8 cellular contexts compared by ENCODE assay signal in the genomic region with DNA sequence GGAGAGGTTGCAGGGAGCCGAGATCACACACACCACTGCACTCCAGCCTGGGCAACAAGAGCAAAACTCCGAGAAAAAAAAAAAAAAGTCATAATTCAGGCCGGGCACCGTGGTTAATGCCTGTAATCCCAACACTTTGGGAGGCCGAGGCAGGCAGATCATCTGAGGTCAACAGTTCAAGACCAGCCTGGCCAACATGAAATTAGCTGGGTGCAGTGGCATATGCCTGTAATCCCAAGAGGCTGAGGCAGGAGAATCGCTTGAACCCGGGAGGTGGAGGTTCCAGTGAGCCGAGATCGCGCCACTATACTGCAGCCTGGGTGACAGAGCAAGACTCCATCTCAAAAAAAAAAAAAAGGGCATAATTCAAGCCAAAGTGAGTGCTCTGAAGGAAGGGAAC. TPM values are rescaled to one million over a fixed set of nuclear protein-coding genes. Genes with fewer than 3 reads are reported as not detected.
A peak's percentile ranks its signal among the peaks of the same experiment; 100 is the strongest.
DNase-seq lines count a peak whose midpoint lies in the region; ATAC-seq, FAIRE-seq and TF ChIP-seq lines count a peak whose summit lies in the region.
"Not testable (repeated sequence)": the region's sequence is repeated elsewhere in the genome, so short reads cannot be mapped to it uniquely, and the experiment has no call there.

No MANE protein-coding gene starts in this region.

- H3K9me1 ChIP-seq in K562 (ENCODE audit: control insufficient read depth, insufficient read depth, low read length) = not testable (repeated sequence)

- H3K27ac Mint-ChIP-seq in CD4-positive, alpha-beta memory T cell = peak overlapping the region; percentile 74 to 100 (median 98)
- H3K27ac Mint-ChIP-seq in HFFc6 = peak overlapping the region; percentile 64
- H3K27ac Mint-ChIP-seq in activated T-cell treated with anti-CD3 and anti-CD28 coated beads, Interleukin-2, amount 50 U/mL, for 24 hours = peak overlapping the region; percentile 99

- 82% methylated on average over 8 of the region's 10 CpGs for WGBS in K562 (ENCODE audit: insufficient coverage, low coverage, missing lambda C conversion rate)
- 88% methylated on average over 10 of the region's 10 CpGs for WGBS in suprapubic skin

- POLR2A ChIA-PET in CD4-positive, alpha-beta memory T cell (lab: Charles Lee; ENCODE audit: partially characterized antibody) = interaction anchor here (0.9 to 1.4 kb wide), 2 partner anchors 50 to 93 kb away, joined by 3 to 4 read pairs; no protein-coding TSS in a partner anchor
- POLR2A ChIA-PET in K562 (lab: Yijun Ruan, JAX) = interaction anchor here (0.9 to 1.2 kb wide), 3 partner anchors 8 to 92 kb away, joined by 3 to 4 read pairs (median 3); no protein-coding TSS in a partner anchor

- not testable (repeated sequence) for H3K9me2 ChIP-seq in neural cell (ENCODE audit: insufficient read depth, low read length)

- TF ChIP-seq RAD21 in K562 (CRISPR knock-in tag; conservative IDR thresholded peaks at IDR 0.05 in 1 of 2, IDR thresholded peaks at IDR 0.05 in 1 of 2); neural cell (conservative IDR thresholded peaks at IDR 0.05): not testable (repeated sequence)

- TF ChIP-seq POLR2A in K562 (conservative IDR thresholded peaks at IDR 0.05); suprapubic skin (IDR thresholded peaks at IDR 0.05): not testable (repeated sequence)

- peak overlapping the region; percentile 100 for H3K4me2 ChIP-seq in K562 (ENCODE audit: insufficient read depth, low read length)
- H3K4me2 ChIP-seq in neural cell (ENCODE audit: low read length) = not testable (repeated sequence)

- peaks cover 34% of the 10 kb centered on the region for H3K36me3 ChIP-seq in CD4-positive, alpha-beta memory T cell (ENCODE audit: insufficient read depth, low read length)
- H3K36me3 ChIP-seq in RWPE2 (ENCODE audit: low read depth) (peaks cover 59% of the 10 kb centered on the region), K562 (ENCODE audit: control insufficient read depth, insufficient read depth, low read length) (peaks cover 61% of the 10 kb centered on the region), iPS-15b (ENCODE audit: control insufficient read depth, insufficient read depth, low read length) (peaks cover 16% of the 10 kb centered on the region), suprapubic skin (peaks cover 39% of the 10 kb centered on the region)
- H3K36me3 ChIP-seq in neural cell (ENCODE audit: insufficient read depth, low read length) = not testable (repeated sequence)

- H3K9me3 ChIP-seq in CD4-positive, alpha-beta memory T cell (ENCODE audit: control insufficient read depth in 1 of 2, low read length in 2 of 2); RWPE2 (ENCODE audit: severe bottlenecking); K562 (replicated peaks; ENCODE audit: control insufficient read depth, insufficient read depth, low read depth, low read length); iPS-15b (ENCODE audit: control insufficient read depth, insufficient read depth, low read length); neural cell (ENCODE audit: low read length); suprapubic skin: not testable (repeated sequence)

- not testable (repeated sequence) for TF ChIP-seq EP300 in K562 (IDR thresholded peaks at IDR 0.05; ENCODE audit: low read length); neural cell (conservative IDR thresholded peaks at IDR 0.05; ENCODE audit: poor library complexity, severe bottlenecking); suprapubic skin (IDR thresholded peaks at IDR 0.05)

- BruUV-seq in K562 (replicated peaks; lab: Mats Ljungman, UMichigan) = not testable (repeated sequence)

- not testable (repeated sequence) for H3F3A ChIP-seq in neural cell (ENCODE audit: insufficient read depth, low read length, poor library complexity, severe bottlenecking)

- H3K27ac ChIP-seq in CD4-positive, alpha-beta memory T cell (ENCODE audit: low read depth, low read length) = peak overlapping the region; percentile 84
- H3K27ac ChIP-seq in RWPE2 (ENCODE audit: poor library complexity, severe bottlenecking) = peak overlapping the region; percentile 65
- H3K27ac ChIP-seq in K562 (ENCODE audit: extremely low read depth, low read depth, low read length) = peak overlapping the region; percentile 55
- not testable (repeated sequence) for H3K27ac ChIP-seq in neural cell (ENCODE audit: low read length); suprapubic skin

- not testable (repeated sequence) for H3K4me3 ChIP-seq in CD4-positive, alpha-beta memory T cell (ENCODE audit: low read length in 2 of 2); RWPE2 (ENCODE audit: severe bottlenecking)
- H3K4me3 ChIP-seq in K562 (peak overlapping the region; percentile 83), iPS-15b (ENCODE audit: low read depth, low read length) (peak overlapping the region; percentile 8), neural cell (ENCODE audit: low read length) (peak overlapping the region; percentile 77), suprapubic skin (peak overlapping the region; percentile 88)

- FAIRE-seq in K562 (lab: Jason Lieb, UNC) = not testable (repeated sequence)

- TF ChIP-seq CTCF in HFFc6 (IDR thresholded peaks at IDR 0.05); RWPE2 (IDR thresholded peaks at IDR 0.05; ENCODE audit: poor library complexity, severe bottlenecking); K562 (IDR thresholded peaks at IDR 0.05 in 2 of 3, conservative IDR thresholded peaks at IDR 0.05 in 1 of 3; ENCODE audit: insufficient read depth in 2 of 3, low read depth in 1 of 3, low read length in 3 of 3); neural cell (IDR thresholded peaks at IDR 0.05; ENCODE audit: poor library complexity, severe bottlenecking); suprapubic skin (IDR thresholded peaks at IDR 0.05): not testable (repeated sequence)

- H3K79me2 ChIP-seq in K562 (ENCODE audit: control insufficient read depth, insufficient read depth, low read length) = peaks cover 44% of the 10 kb centered on the region
- not testable (repeated sequence) for H3K79me2 ChIP-seq in neural cell (replicated peaks; ENCODE audit: insufficient read depth, low read length)

- H3K4me1 Mint-ChIP-seq in CD4-positive, alpha-beta memory T cell = peaks cover 25 to 58% (median 40%) of the 10 kb centered on the region in 4 donors
- peaks cover 34% of the 10 kb centered on the region for H3K4me1 Mint-ChIP-seq in HFFc6 (ENCODE audit: low read depth)
- peaks cover 69% of the 10 kb centered on the region for H3K4me1 Mint-ChIP-seq in activated T-cell treated with anti-CD3 and anti-CD28 coated beads, Interleukin-2, amount 50 U/mL, for 24 hours (ENCODE audit: low read depth)

- ATAC-seq in RWPE2 (ENCODE audit: low read depth); K562: not testable (repeated sequence)

- in situ Hi-C loops in K562 (cut with MboI) = loop anchor here (5.0 kb wide), 1 partner anchor 157 kb away; no protein-coding TSS in a partner anchor

- H3K4me1 ChIP-seq in CD4-positive, alpha-beta memory T cell (ENCODE audit: insufficient read depth, low read length) = peaks cover 35% of the 10 kb centered on the region
- not testable (repeated sequence) for H3K4me1 ChIP-seq in RWPE2 (ENCODE audit: insufficient read depth, poor library complexity, severe bottlenecking); iPS-15b (ENCODE audit: control insufficient read depth, insufficient read depth, low read length)
- H3K4me1 ChIP-seq in K562 (replicated peaks in 1 of 2; ENCODE audit: control insufficient read depth in 2 of 2, insufficient read depth in 2 of 2, low read length in 2 of 2) (peaks cover 14 to 18% of the 10 kb centered on the region in 2 experiments; a peak in 4 of 5 replicates), suprapubic skin (peaks cover 45% of the 10 kb centered on the region)

- not testable (repeated sequence) for DNase-seq in CD4-positive, alpha-beta memory T cell; HFFc6; RWPE2 (ENCODE audit: low spot score); activated T-cell treated with anti-CD3 and anti-CD28 coated beads, Interleukin-2, amount 50 U/mL, for 24 hours; K562 (ENCODE audit: extremely low read depth in 1 of 4, low spot score in 3 of 4); suprapubic skin (ENCODE audit: low spot score in 2 of 2)

- peak overlapping the region; percentile 7 to 100 (median 94) for H3K4me3 Mint-ChIP-seq in CD4-positive, alpha-beta memory T cell
- peak overlapping the region; percentile 98 for H3K4me3 Mint-ChIP-seq in HFFc6
- peak overlapping the region; percentile 97 for H3K4me3 Mint-ChIP-seq in activated T-cell treated with anti-CD3 and anti-CD28 coated beads, Interleukin-2, amount 50 U/mL, for 24 hours

- not testable (repeated sequence) for H2AFZ ChIP-seq in K562 (ENCODE audit: low read depth, low read length); neural cell (ENCODE audit: low read depth, low read length)

- H3K27me3 Mint-ChIP-seq in CD4-positive, alpha-beta memory T cell; HFFc6 (ENCODE audit: insufficient read depth); activated T-cell treated with anti-CD3 and anti-CD28 coated beads, Interleukin-2, amount 50 U/mL, for 24 hours: not testable (repeated sequence)

- not testable (repeated sequence) for H4K20me1 ChIP-seq in K562 (replicated peaks; ENCODE audit: control insufficient read depth, insufficient read depth, low read length); neural cell (ENCODE audit: insufficient read depth)

- H3K27me3 ChIP-seq in CD4-positive, alpha-beta memory T cell (ENCODE audit: insufficient read depth, low read length); RWPE2 (ENCODE audit: insufficient read depth, poor library complexity, severe bottlenecking); K562 (ENCODE audit: control insufficient read depth in 2 of 2, insufficient read depth in 2 of 2, low read length in 2 of 2); iPS-15b (ENCODE audit: control insufficient read depth, insufficient read depth, low read length); neural cell (ENCODE audit: insufficient read depth, low read depth, low read length); suprapubic skin: not testable (repeated sequence)

- H3K36me3 Mint-ChIP-seq in CD4-positive, alpha-beta memory T cell = peaks cover 24 to 43% of the 10 kb centered on the region in 2 donors
- H3K36me3 Mint-ChIP-seq in HFFc6 (ENCODE audit: low read depth) = peaks cover 26% of the 10 kb centered on the region
- H3K36me3 Mint-ChIP-seq in activated T-cell treated with anti-CD3 and anti-CD28 coated beads, Interleukin-2, amount 50 U/mL, for 24 hours (ENCODE audit: low read depth) = peaks cover 67% of the 10 kb centered on the region

- not testable (repeated sequence) for H3K9me3 Mint-ChIP-seq in CD4-positive, alpha-beta memory T cell; HFFc6; activated T-cell treated with anti-CD3 and anti-CD28 coated beads, Interleukin-2, amount 50 U/mL, for 24 hours

- intact Hi-C loops in CD4-positive, alpha-beta memory T cell (cut with micrococcal nuclease) = not testable (repeated sequence)
- intact Hi-C loops in K562 (cut with micrococcal nuclease) = loop anchor here (2.0 to 5.0 kb wide), 4 partner anchors 19 to 78 kb away; a partner anchor contains a TSS

- CTCF ChIA-PET in CD4-positive, alpha-beta memory T cell (lab: Charles Lee; ENCODE audit: partially characterized antibody) = interaction anchor here (1.9 kb wide), 1 partner anchor 8 kb away, joined by 8 read pairs; no protein-coding TSS in a partner anchor
- CTCF ChIA-PET in K562 (lab: Yijun Ruan, JAX; ENCODE audit: low intra/inter-chr PET ratio) = not testable (repeated sequence)

- H3K9ac ChIP-seq in K562 (ENCODE audit: insufficient read depth in 1 of 2, low read depth in 2 of 2, low read length in 2 of 2) = peak overlapping the region; percentile 82 to 100; a peak in 2 of 4 replicates
- not testable (repeated sequence) for H3K9ac ChIP-seq in iPS-15b (ENCODE audit: low read depth, low read length); neural cell (ENCODE audit: low read length)

RNA-seq across cellular contexts. Expression of a gene that starts 50.8 kb away (rescaled TPM):
- total RNA-seq in CD4-positive, alpha-beta memory T cell = 10 to 100 TPM; 35.0 to 35.5 TPM
- polyA plus RNA-seq in CD4-positive, alpha-beta memory T cell = 10 to 100 TPM in 1 of 2 donors, 1 to 10 TPM in 1; 8.9 to 16.8 TPM
- 10 to 100 TPM; 63.0 to 91.4 (median 75.0) TPM for total RNA-seq in HFFc6 (2021; fragmentation: NEBNext Ultra II Directional; extraction: Animal tissue kit (Norgen Biotek cat#: 25700))
- total RNA-seq in K562 (2011; cell fraction: chromatin; rRNA removed; ENCODE audit: low replicate concordance) = 109 and 129 TPM in 2 replicates
- 35.9 and 51.7 TPM in 2 replicates for total RNA-seq in K562 (2011; cell fraction: nucleolus; rRNA removed)
- 51.8 and 54.6 TPM in 2 replicates for total RNA-seq in K562 (2011; cell fraction: nucleoplasm; rRNA removed)
- total RNA-seq in K562 (2014; rRNA removed) (10.9 and 14.8 TPM in 2 replicates), K562 (2014; rRNA removed; fragmentation: Illumina TruSeq; extraction: Trizol) (14.0 and 14.5 TPM in 2 replicates), K562 (2015; rRNA removed; fragmentation: Illumina TruSeq; extraction: Trizol) (14.8 and 15.2 TPM in 2 replicates), K562 (2021) (38.4 and 39.7 TPM in 2 replicates), suprapubic skin (10 to 100 TPM; 35.5 to 87.3 (median 51.6) TPM)
- polyA plus RNA-seq in K562 (2011; rRNA removed) (20.6 and 33.1 TPM in 2 replicates), K562 (2014; fragmentation: Illumina TruSeq; extraction: Trizol) (27.0 and 27.6 TPM in 2 replicates), K562 (2014; fragmentation: Nextera tagmentation; extraction: Ambion mirVana) (1 to 10 TPM; 3.1 to 4.1 TPM), K562 (2014; rRNA removed) (16.3 and 16.7 TPM in 2 replicates), neural cell (40.4 and 49.7 TPM in 2 replicates)
- 15.2 and 43.7 TPM in 2 replicates for polyA plus RNA-seq in K562 (2011; cell fraction: cytosol; rRNA removed)
- 28.8 and 53.9 TPM in 2 replicates for polyA plus RNA-seq in K562 (2011; cell fraction: nucleus; rRNA removed)
- 25.9 and 29.6 TPM in 2 replicates for polyA plus RNA-seq in K562 (2012)
- 37.5 and 51.6 TPM in 2 replicates for polyA minus RNA-seq in K562 (2011; rRNA and poly(A)+ RNA removed)
- 29.5 and 45.5 TPM in 2 replicates for polyA minus RNA-seq in K562 (2011; cell fraction: cytosol; rRNA and poly(A)+ RNA removed)
- 18.3 and 26.1 TPM in 2 replicates for polyA minus RNA-seq in K562 (2011; cell fraction: nucleus; rRNA and poly(A)+ RNA removed)
- polyA minus RNA-seq in neural cell = 112 TPM in 2 replicates
